ENCODE assay signal across 3 cellular contexts in the genomic region with DNA sequence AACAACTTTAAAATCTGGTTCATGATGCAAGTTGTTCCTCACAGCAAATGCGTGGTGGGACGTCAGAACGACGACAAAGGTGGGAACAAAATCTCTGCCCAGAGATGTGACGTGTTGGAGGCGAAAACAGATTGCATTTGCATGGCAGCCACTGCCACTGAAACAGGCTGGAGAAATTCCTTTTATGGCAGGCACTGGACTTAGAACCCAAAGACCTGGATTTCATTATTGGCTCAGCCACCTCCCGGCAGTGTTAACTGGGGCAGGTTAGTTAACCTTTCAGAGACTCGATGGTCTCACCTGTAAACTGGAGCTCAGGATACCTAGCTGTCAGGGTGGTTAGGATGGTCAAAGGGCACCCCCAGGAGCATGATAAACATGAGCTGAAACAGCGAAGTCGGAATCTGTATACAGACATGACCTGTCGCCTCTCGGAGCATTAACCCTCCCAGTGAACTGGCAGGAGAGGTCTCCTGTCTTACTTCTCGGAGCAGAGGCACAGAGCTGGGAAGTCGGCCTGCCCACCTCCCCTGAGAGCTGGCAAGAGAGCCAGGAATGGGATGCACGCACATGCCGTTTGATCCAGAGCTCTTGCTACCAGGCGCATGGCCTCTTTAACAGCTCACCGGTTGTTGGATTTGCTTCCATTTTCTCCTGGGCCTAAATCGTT.
TF ChIP-seq lines count a peak whose summit lies in the region.

No MANE protein-coding gene starts in this region.

TF ChIP-seq in IMR-90, 13 proteins besides CTCF, POLR2A, EP300 and RAD21:
- TF ChIP-seq SMC3 (IDR thresholded peaks at IDR 0.05; ENCODE audit: low read depth, low read length) (no peak), CHD1 (IDR thresholded peaks at IDR 0.05; ENCODE audit: low read depth, low read length) (no peak), RCOR1 (IDR thresholded peaks at IDR 0.05; ENCODE audit: insufficient replicate concordance, low read length) (no peak), MAFK (IDR thresholded peaks at IDR 0.05; ENCODE audit: low read depth, low read length) (no peak), RFX5 (IDR thresholded peaks at IDR 0.05; ENCODE audit: low read depth, low read length) (no peak), FOS (IDR thresholded peaks at IDR 0.05; ENCODE audit: low read depth, low read length) (no peak), MXI1 (IDR thresholded peaks at IDR 0.05; ENCODE audit: borderline replicate concordance, low read depth, low read length) (no peak), NFE2L2 (IDR thresholded peaks at IDR 0.05; ENCODE audit: low read depth, low read length) (no peak), BHLHE40 (IDR thresholded peaks at IDR 0.05; ENCODE audit: low read depth, low read length) (no peak), CEBPB (IDR thresholded peaks at IDR 0.05; ENCODE audit: low read depth, low read length) (no peak), MAZ (IDR thresholded peaks at IDR 0.05; ENCODE audit: borderline replicate concordance, low read depth, low read length) (no peak)
- TF ChIP-seq, protein P1, sequence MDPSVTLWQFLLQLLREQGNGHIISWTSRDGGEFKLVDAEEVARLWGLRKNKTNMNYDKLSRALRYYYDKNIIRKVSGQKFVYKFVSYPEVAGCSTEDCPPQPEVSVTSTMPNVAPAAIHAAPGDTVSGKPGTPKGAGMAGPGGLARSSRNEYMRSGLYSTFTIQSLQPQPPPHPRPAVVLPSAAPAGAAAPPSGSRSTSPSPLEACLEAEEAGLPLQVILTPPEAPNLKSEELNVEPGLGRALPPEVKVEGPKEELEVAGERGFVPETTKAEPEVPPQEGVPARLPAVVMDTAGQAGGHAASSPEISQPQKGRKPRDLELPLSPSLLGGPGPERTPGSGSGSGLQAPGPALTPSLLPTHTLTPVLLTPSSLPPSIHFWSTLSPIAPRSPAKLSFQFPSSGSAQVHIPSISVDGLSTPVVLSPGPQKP (IDR thresholded peaks at IDR 0.05; ENCODE audit: borderline replicate concordance, low read depth, low read length) = no peak
- TF ChIP-seq, protein P2, sequence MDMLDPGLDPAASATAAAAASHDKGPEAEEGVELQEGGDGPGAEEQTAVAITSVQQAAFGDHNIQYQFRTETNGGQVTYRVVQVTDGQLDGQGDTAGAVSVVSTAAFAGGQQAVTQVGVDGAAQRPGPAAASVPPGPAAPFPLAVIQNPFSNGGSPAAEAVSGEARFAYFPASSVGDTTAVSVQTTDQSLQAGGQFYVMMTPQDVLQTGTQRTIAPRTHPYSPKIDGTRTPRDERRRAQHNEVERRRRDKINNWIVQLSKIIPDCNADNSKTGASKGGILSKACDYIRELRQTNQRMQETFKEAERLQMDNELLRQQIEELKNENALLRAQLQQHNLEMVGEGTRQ (IDR thresholded peaks at IDR 0.05; ENCODE audit: low read depth, low read length) = no peak

TF ChIP-seq in H1, 55 proteins besides CTCF, POLR2A, EP300 and RAD21 (continues in another document):
- TF ChIP-seq SUZ12 (IDR thresholded peaks at IDR 0.05; ENCODE audit: low read length) (no peak), TBP (IDR thresholded peaks at IDR 0.05; ENCODE audit: low read depth, low read length) (no peak), SP4 (IDR thresholded peaks at IDR 0.05; ENCODE audit: low read length) (no peak), EZH2 (IDR thresholded peaks at IDR 0.05; ENCODE audit: low read depth, low read length, severe bottlenecking) (no peak), RNF2 (IDR thresholded peaks at IDR 0.05; ENCODE audit: borderline replicate concordance, low read depth, low read length, missing control alignments, poor library complexity, severe bottlenecking) (no peak), TCF12 (IDR thresholded peaks at IDR 0.05; ENCODE audit: low read depth, low read length) (no peak), SIRT6 (IDR thresholded peaks at IDR 0.05; ENCODE audit: low read length) (no peak), TAF1 (IDR thresholded peaks at IDR 0.05; ENCODE audit: low read depth, low read length) (no peak), POU5F1 (IDR thresholded peaks at IDR 0.05; ENCODE audit: low read depth, low read length) (no peak), BRCA1 (IDR thresholded peaks at IDR 0.05; ENCODE audit: low read depth, low read length) (no peak), TAF7 (optimal IDR thresholded peaks at IDR 0.05; ENCODE audit: borderline replicate concordance, low read depth, low read length) (no peak)
- TF ChIP-seq, protein P3, sequence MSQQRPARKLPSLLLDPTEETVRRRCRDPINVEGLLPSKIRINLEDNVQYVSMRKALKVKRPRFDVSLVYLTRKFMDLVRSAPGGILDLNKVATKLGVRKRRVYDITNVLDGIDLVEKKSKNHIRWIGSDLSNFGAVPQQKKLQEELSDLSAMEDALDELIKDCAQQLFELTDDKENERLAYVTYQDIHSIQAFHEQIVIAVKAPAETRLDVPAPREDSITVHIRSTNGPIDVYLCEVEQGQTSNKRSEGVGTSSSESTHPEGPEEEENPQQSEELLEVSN (IDR thresholded peaks at IDR 0.05) = no peak
- TF ChIP-seq, protein P4, sequence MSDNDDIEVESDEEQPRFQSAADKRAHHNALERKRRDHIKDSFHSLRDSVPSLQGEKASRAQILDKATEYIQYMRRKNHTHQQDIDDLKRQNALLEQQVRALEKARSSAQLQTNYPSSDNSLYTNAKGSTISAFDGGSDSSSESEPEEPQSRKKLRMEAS (IDR thresholded peaks at IDR 0.05) = no peak

TF ChIP-seq in GM12891, 5 proteins besides CTCF, POLR2A, EP300 and RAD21:
- TF ChIP-seq TAF1 (IDR thresholded peaks at IDR 0.05; ENCODE audit: low read depth, low read length) (no peak), POU2F2 (IDR thresholded peaks at IDR 0.05; ENCODE audit: low read depth, low read length) (no peak), SPI1 (IDR thresholded peaks at IDR 0.05; ENCODE audit: low read depth, low read length) (no peak), POLR2AphosphoS5 (IDR thresholded peaks at IDR 0.05; ENCODE audit: low read depth, low read length) (no peak), PAX5 (IDR thresholded peaks at IDR 0.05; ENCODE audit: insufficient read depth, low read length, severe bottlenecking) (no peak)
